ENCODE assay signal across 8 cellular contexts in genomic region chr16:58264961-58265479, GRCh38. TPM values are rescaled to one million over a fixed set of nuclear protein-coding genes. Genes with fewer than 3 reads are reported as not detected.
DNase-seq lines count a peak whose midpoint lies in the region; ATAC-seq and TF ChIP-seq lines count a peak whose summit lies in the region.

No MANE protein-coding gene starts in this region.

- intact Hi-C loops in Right ventricle myocardium inferior (cut with DNase I) = no loop called here

- no peak for TF ChIP-seq CTCF in foreskin keratinocyte (conservative IDR thresholded peaks at IDR 0.05)

- ATAC-seq in foreskin keratinocyte (peak; percentile 99), HG02678 (IDR thresholded peaks at IDR 0.05; ENCODE audit: unreplicated experiment) (no peak), Right ventricle myocardium inferior (no peak)

- no peaks in the 10 kb centered on the region for H3K27me3 ChIP-seq in foreskin keratinocyte

- H3K27ac ChIP-seq in foreskin keratinocyte = peak overlapping the region; percentile 58

- DNase-seq in A172 (ENCODE audit: low spot score) (peak; percentile 86), GM04504 (ENCODE audit: low read depth) (peak; percentile 44), SW480 (ENCODE audit: low spot score) (peak; percentile 59), foreskin keratinocyte (peak; percentile 80 to 90), epidermal melanocyte (ENCODE audit: insufficient read length, low spot score) (no peak), NCI-H146 (lab: John Stamatoyannopoulos, UW) (no peak), Right ventricle myocardium inferior (ENCODE audit: missing footprints) (no peak)

- H3K4me1 ChIP-seq in foreskin keratinocyte = peaks cover 10% of the 10 kb centered on the region

RNA-seq across cellular contexts. Expression of gene PRSS54, which starts 29.8 kb away (rescaled TPM):
- total RNA-seq in A172 (2014; rRNA removed; shearing (Covaris generic)) = not detected in 2 replicates
- total RNA-seq in foreskin keratinocyte (not detected in 2 replicates), Right ventricle myocardium inferior (not detected)
- not detected in 2 replicates for polyA plus RNA-seq in foreskin keratinocyte

Comparison
In these comparisons a context has a peak if more than half of its experiments do, and no peak if none do; other contexts are left out.
1. DNase-seq: peak in A172 (single experiment), GM04504 (single experiment), SW480 (single experiment) and foreskin keratinocyte (2 of 2); none in epidermal melanocyte (single experiment), NCI-H146 (single experiment) and Right ventricle myocardium inferior (single experiment).